Comparison of ENCODE assay signal across 8 cellular contexts in the genomic region with DNA sequence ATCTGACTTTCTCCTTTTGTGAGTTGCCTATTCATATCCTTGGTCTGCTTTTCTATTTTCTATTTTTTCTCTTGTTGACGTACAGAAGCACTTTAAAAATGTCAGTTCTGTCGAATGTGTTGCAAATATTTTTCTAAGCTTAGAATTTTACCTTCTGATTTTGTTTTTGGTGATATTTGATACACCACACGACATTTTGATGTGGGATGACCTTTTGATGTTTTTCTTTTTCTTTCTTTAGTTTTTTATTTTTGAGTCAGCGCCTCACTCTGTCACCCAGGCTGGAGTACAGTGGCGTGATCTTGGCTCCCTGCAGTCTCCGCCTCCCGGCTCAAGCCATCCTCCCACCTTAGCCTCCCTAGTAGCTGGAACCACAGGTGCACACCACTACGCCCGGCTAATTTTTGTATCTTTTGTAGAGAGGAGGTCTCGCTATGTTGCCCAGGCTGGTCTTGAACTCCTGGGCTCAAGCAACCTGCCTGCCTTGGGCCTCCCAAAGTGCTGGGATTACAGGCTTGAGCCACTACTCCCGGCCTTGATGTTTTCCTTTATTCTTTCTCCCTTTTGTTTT. TPM values are rescaled to one million over a fixed set of nuclear protein-coding genes. Genes with fewer than 3 reads are reported as not detected.
A peak's percentile ranks its signal among the peaks of the same experiment; 100 is the strongest.
DNase-seq lines count a peak whose midpoint lies in the region; ATAC-seq, FAIRE-seq and TF ChIP-seq lines count a peak whose summit lies in the region.

No MANE protein-coding gene starts in this region.

- ATAC-seq in HG02588 (IDR thresholded peaks at IDR 0.05; ENCODE audit: unreplicated experiment) = no peak

- H3K4me1 Mint-ChIP-seq in activated naive CD8-positive, alpha-beta T cell (ENCODE audit: low read depth) = peaks cover 23% of the 10 kb centered on the region

- H3K27me3 ChIP-seq in thymus (ENCODE audit: control insufficient read depth, insufficient read depth) = no peaks in the 10 kb centered on the region

- 55% methylated on average over 11 of the region's 11 CpGs for WGBS in thymus

- no peaks in the 10 kb centered on the region for H3K27me3 Mint-ChIP-seq in activated naive CD8-positive, alpha-beta T cell

- TF ChIP-seq CTCF in kidney (IDR thresholded peaks at IDR 0.05; ENCODE audit: borderline replicate concordance, extremely low read depth, insufficient read depth) = no peak

- no peaks in the 10 kb centered on the region for H3K36me3 Mint-ChIP-seq in activated naive CD8-positive, alpha-beta T cell

- H3K36me3 ChIP-seq in kidney (ENCODE audit: control insufficient read depth in 1 of 2, insufficient read depth in 2 of 2, low read length in 2 of 2) = no peaks in the 10 kb centered on the region
- no peaks in the 10 kb centered on the region for H3K36me3 ChIP-seq in thymus (ENCODE audit: control insufficient read depth, insufficient read depth)

- H3K27ac ChIP-seq in kidney (ENCODE audit: low read depth in 2 of 2, low read length in 2 of 2) = peak overlapping the region; percentile 90 to 95
- peak overlapping the region; percentile 89 for H3K27ac ChIP-seq in thymus (ENCODE audit: low read depth)

- H3K9me3 ChIP-seq in kidney (ENCODE audit: control insufficient read depth in 1 of 2, low read length in 2 of 2) (no peaks in the 10 kb centered on the region), thymus (ENCODE audit: control insufficient read depth) (no peaks in the 10 kb centered on the region)

- H3K9ac ChIP-seq in kidney (ENCODE audit: low read length in 2 of 2) = peak overlapping the region; percentile 12 to 87

- FAIRE-seq in kidney (lab: Jason Lieb, UNC) = no peak

- H3K4me1 ChIP-seq in kidney (ENCODE audit: control insufficient read depth in 1 of 2, insufficient read depth in 1 of 2, low read depth in 1 of 2, low read length in 2 of 2) (peaks cover 0 to 5% of the 10 kb centered on the region in 2 donors), thymus (ENCODE audit: control insufficient read depth, insufficient read depth, low read length) (peaks cover 9% of the 10 kb centered on the region)

- peak; percentile 51 for DNase-seq in activated CD4-positive, CD25-positive, alpha-beta regulatory T cell treated with anti-CD3 and anti-CD28 coated beads, Interleukin-2, amount 50 U/mL, for 72 hours
- no peak for DNase-seq in activated CD4-positive, CD25-positive, alpha-beta regulatory T cell (lab: John Stamatoyannopoulos, UW)
- DNase-seq in kidney (no peak), DMS79 treated with DMSO at 0.1 percent for 48 hours (lab: John Stamatoyannopoulos, UW) (no peak)
- DNase-seq in effector CD8-positive, alpha-beta T cell (lab: John Stamatoyannopoulos, UW) = no peak

- peak overlapping the region; percentile 94 for H3K4me3 Mint-ChIP-seq in activated naive CD8-positive, alpha-beta T cell

- no peaks in the 10 kb centered on the region for H3K9me3 Mint-ChIP-seq in activated naive CD8-positive, alpha-beta T cell (ENCODE audit: low read depth)

- peak overlapping the region; percentile 65 to 72 for H3K4me3 ChIP-seq in kidney (ENCODE audit: low read length in 2 of 2)
- H3K4me3 ChIP-seq in thymus (ENCODE audit: low read length) = peak overlapping the region; percentile 49

- intact Hi-C loops in kidney (cut with DNase I) = no loop called here

- peak overlapping the region; percentile 96 for H3K27ac Mint-ChIP-seq in activated naive CD8-positive, alpha-beta T cell

RNA-seq across cellular contexts. Expression of a gene that starts 39.6 kb away (rescaled TPM):
- 195 TPM for total RNA-seq in kidney
- polyA plus RNA-seq in kidney (ENCODE audit: insufficient read depth, low read depth, low replicate concordance) = 59.8 TPM
- polyA plus RNA-seq in thymus = 125 TPM
